Comparison of ENCODE assay signal across 12 cellular contexts in the genomic region with DNA sequence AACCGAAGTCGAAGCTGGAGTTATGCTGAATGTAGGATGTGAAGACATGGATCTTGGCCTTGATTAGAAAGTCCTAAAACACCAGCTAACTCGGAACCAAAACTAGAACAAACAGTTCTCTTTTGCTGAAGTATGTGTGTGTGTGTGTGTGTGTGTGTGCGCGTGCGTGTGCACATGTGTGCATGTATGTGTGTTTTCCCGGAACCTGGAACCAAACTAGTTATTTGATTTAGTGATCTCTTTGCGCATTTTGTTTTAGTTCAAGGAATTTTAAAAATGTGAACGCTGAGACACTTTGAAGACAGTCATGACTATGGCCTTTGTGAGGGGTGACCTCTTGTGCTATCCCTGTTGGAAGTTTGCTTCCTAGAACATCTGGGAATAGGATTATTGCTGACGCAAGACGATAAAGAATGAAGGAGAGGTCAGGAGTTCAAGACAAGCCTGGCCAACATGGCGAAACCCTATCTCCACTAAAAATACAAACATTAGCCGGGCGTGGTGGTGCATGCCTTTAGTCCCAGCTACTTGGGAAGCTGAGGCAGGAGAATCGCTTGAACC. TPM values are rescaled to one million over a fixed set of nuclear protein-coding genes. Genes with fewer than 3 reads are reported as not detected.
DNase-seq lines count a peak whose midpoint lies in the region; ATAC-seq, FAIRE-seq and TF ChIP-seq lines count a peak whose summit lies in the region.
"Had no signal": no experiment of that assay in that cellular context is flagged by ENCODE, and none has a peak within 500 bp of the region (broad histone marks: within the 10 kb centered on the region; RNA-seq: fewer than 3 reads in every experiment).

No MANE protein-coding gene starts in this region.

- H3K79me2 ChIP-seq in astrocyte (ENCODE audit: insufficient read depth, low read length): peaks cover 89% of the 10 kb centered on the region

- peaks cover 41% of the 10 kb centered on the region for H3K4me1 Mint-ChIP-seq in astrocyte (ENCODE audit: low read depth, unreplicated experiment)

- peak overlapping the region; percentile 67 for H3K27ac Mint-ChIP-seq in astrocyte (ENCODE audit: unreplicated experiment)
- H3K27ac Mint-ChIP-seq: T-helper 2 cell treated with Interferon-gamma antibody and Interleukin-4, amounts not matched to agents 5 μg/mL and 100 μg/mL, for 36 hours had no signal

- peak overlapping the region; percentile 16 for H3K9ac ChIP-seq in astrocyte (ENCODE audit: low read length)

- peak overlapping the region; percentile 50 for H3K4me2 ChIP-seq in astrocyte (ENCODE audit: low read length)

- FAIRE-seq in astrocyte (lab: Jason Lieb, UNC): no peak
- FAIRE-seq: frontal cortex had no signal

- WGBS in gastroesophageal sphincter (ENCODE audit: low coverage in 1 of 2), 2 donors: 57 to 77% methylated on average over 6 to 14 of the region's 15 CpGs
- WGBS in psoas muscle, 3 donors: 21 to 35% (median 25%) methylated on average over 15 of the region's 15 CpGs

- no peaks in the 10 kb centered on the region for H3K27me3 ChIP-seq in astrocyte (ENCODE audit: insufficient read depth, low read length)
- H3K27me3 ChIP-seq in gastroesophageal sphincter: no peaks in the 10 kb centered on the region
- no peaks in the 10 kb centered on the region for H3K27me3 ChIP-seq in psoas muscle (ENCODE audit: insufficient read depth in 3 of 3, low read length in 2 of 3)

- DNase-seq in AG10803 (ENCODE audit: low read depth): peak; percentile 64
- peak; percentile 75 for DNase-seq in astrocyte (ENCODE audit: low read depth)
- DNase-seq in psoas muscle: no peak
- DNase-seq in NCI-H1417 treated with DMSO at 0.1 percent for 48 hours (lab: John Stamatoyannopoulos, UW): no peak
- no peak for DNase-seq in NOMO-1 (lab: John Stamatoyannopoulos, UW; ENCODE audit: unreplicated experiment in 2 of 2)
- no peak for DNase-seq in stimulated activated naive CD4-positive, alpha-beta T cell treated with Interleukin-2 at 50 U/mL for 16 hours (lab: John Stamatoyannopoulos, UW)
- no peak for DNase-seq in activated gamma-delta T cell treated with Interleukin-2 at 50 U/mL for 16 hours
- DNase-seq: anterior cingulate cortex, NCI-H146 had no signal

- no peak for TF ChIP-seq EP300 in gastroesophageal sphincter (IDR thresholded peaks at IDR 0.05)

- no peak overlapping the region for H3K4me3 ChIP-seq in AG10803 (ENCODE audit: low read length)
- no peak overlapping the region for H3K4me3 ChIP-seq in astrocyte (ENCODE audit: insufficient read depth, low read depth, low read length)
- no peak overlapping the region for H3K4me3 ChIP-seq in gastroesophageal sphincter
- H3K4me3 ChIP-seq in psoas muscle: no peak overlapping the region

- ATAC-seq in gastroesophageal sphincter (peak; percentile 75), psoas muscle (peak in 3 of 4 donors; percentile 3 to 13 (median 12))

- no peaks in the 10 kb centered on the region for H3K9me3 ChIP-seq in astrocyte (ENCODE audit: insufficient read depth, low read depth, low read length)
- no peaks in the 10 kb centered on the region for H3K9me3 ChIP-seq in gastroesophageal sphincter
- H3K9me3 ChIP-seq in psoas muscle: no peaks in the 10 kb centered on the region

- H3K4me1 ChIP-seq in astrocyte (ENCODE audit: insufficient read depth, low read length) (peaks cover 78% of the 10 kb centered on the region), gastroesophageal sphincter (peaks cover 3 to 94% (median 21%) of the 10 kb centered on the region in 3 donors), psoas muscle (peaks cover 69% of the 10 kb centered on the region)

- intact Hi-C loops in psoas muscle (cut with DNase I): loop anchor here (10.0 kb wide), 2 partner anchors 370 to 410 kb away; a partner anchor contains a TSS

- H3K36me3 ChIP-seq in astrocyte (ENCODE audit: insufficient read depth, low read length): peaks cover 71% of the 10 kb centered on the region
- H3K36me3 ChIP-seq in gastroesophageal sphincter: peaks cover 0 to 33% of the 10 kb centered on the region in 2 donors
- peaks cover 0 to 12% of the 10 kb centered on the region in 2 donors for H3K36me3 ChIP-seq in psoas muscle (ENCODE audit: insufficient read depth in 1 of 2, low read depth in 1 of 2)

- H4K20me1 ChIP-seq in astrocyte (ENCODE audit: insufficient read depth, low read length): peaks cover 99% of the 10 kb centered on the region

- no peak overlapping the region for H2AFZ ChIP-seq in astrocyte (ENCODE audit: low read depth, low read length)

- no peak for TF ChIP-seq POLR2A in gastroesophageal sphincter (IDR thresholded peaks at IDR 0.05)

- TF ChIP-seq CTCF in AG10803 (conservative IDR thresholded peaks at IDR 0.05; ENCODE audit: low read length) (no peak), astrocyte (IDR thresholded peaks at IDR 0.05; ENCODE audit: insufficient read depth, low read depth, low read length) (no peak), gastroesophageal sphincter (IDR thresholded peaks at IDR 0.05) (no peak), psoas muscle (IDR thresholded peaks at IDR 0.05) (no peak)

- H3K27me3 Mint-ChIP-seq in astrocyte (ENCODE audit: low read depth, unreplicated experiment): no peaks in the 10 kb centered on the region

- no peak overlapping the region for H3K4me3 Mint-ChIP-seq in astrocyte (ENCODE audit: unreplicated experiment)
- H3K4me3 Mint-ChIP-seq: T-helper 2 cell treated with Interferon-gamma antibody and Interleukin-4, amounts not matched to agents 5 μg/mL and 100 μg/mL, for 36 hours had no signal

- peaks cover 46% of the 10 kb centered on the region for H3K36me3 Mint-ChIP-seq in astrocyte (ENCODE audit: low read depth, unreplicated experiment)

- peak overlapping the region; percentile 66 for H3K27ac ChIP-seq in astrocyte (ENCODE audit: low read depth, low read length)
- peak overlapping the region in 3 of 4 donors; percentile 72 to 76 (median 76) for H3K27ac ChIP-seq in gastroesophageal sphincter
- peak overlapping the region; percentile 79 for H3K27ac ChIP-seq in psoas muscle

- no peaks in the 10 kb centered on the region for H3K9me3 Mint-ChIP-seq in astrocyte (ENCODE audit: unreplicated experiment)
- H3K9me3 Mint-ChIP-seq: T-helper 2 cell treated with Interferon-gamma antibody and Interleukin-4, amounts not matched to agents 5 μg/mL and 100 μg/mL, for 36 hours had no signal

RNA-seq across cellular contexts. Expression of a gene that starts 23.8 kb away (rescaled TPM):
- total RNA-seq in astrocyte (104 and 115 TPM in 2 replicates), gastroesophageal sphincter (100 to 1,000 TPM in 3 of 4 donors, 10 to 100 TPM in 1; 93.9 to 150 (median 109) TPM), psoas muscle (100 to 1,000 TPM in 1 of 4 donors, 10 to 100 TPM in 3; 33.5 to 114 (median 51.7) TPM)
- polyA plus RNA-seq in psoas muscle: 10 to 100 TPM; 24.7 to 40.9 (median 28.5) TPM

RNA-seq across cellular contexts. Expression of a gene that starts 37.7 kb away (rescaled TPM):
- total RNA-seq in astrocyte (21.6 and 22.6 TPM in 2 replicates), gastroesophageal sphincter (10 to 100 TPM; 16.9 to 30.0 (median 20.7) TPM), psoas muscle (10 to 100 TPM; 14.8 to 19.4 (median 15.5) TPM)
- 10 to 100 TPM; 13.2 to 24.6 (median 14.3) TPM for polyA plus RNA-seq in psoas muscle

RNA-seq across cellular contexts. Expression of a gene that starts 45.5 kb away (rescaled TPM):
- total RNA-seq in astrocyte: 25.1 and 26.1 TPM in 2 replicates
- 10 to 100 TPM; 28.3 to 31.5 (median 29.7) TPM for total RNA-seq in gastroesophageal sphincter
- total RNA-seq in psoas muscle: 10 to 100 TPM; 13.3 to 21.4 (median 16.8) TPM
- polyA plus RNA-seq in psoas muscle: 10 to 100 TPM in 1 of 3 donors, 1 to 10 TPM in 2; 5.4 to 18.2 (median 8.8) TPM

Comparison
In these comparisons a context has a peak if more than half of its experiments do, and no peak if none do; other contexts are left out.
1. DNase-seq: peak in AG10803 (single experiment) and astrocyte (single experiment); none in psoas muscle (0 of 2), NCI-H1417 treated with DMSO at 0.1 percent for 48 hours (single experiment), NOMO-1 (0 of 2), stimulated activated naive CD4-positive, alpha-beta T cell treated with Interleukin-2 at 50 U/mL for 16 hours (single experiment) and activated gamma-delta T cell treated with Interleukin-2 at 50 U/mL for 16 hours (single experiment).
2. Peak in every context shown above with its lines, with median percentiles within 50 percentile points of each other: H3K27ac ChIP-seq.